1 cellular context compared by ENCODE assay signal in genomic region chr2:226495466-226496161, GRCh38.
TF ChIP-seq lines count a peak whose summit lies in the region.

No MANE protein-coding gene starts in this region.

TF ChIP-seq in GM23338, 12 proteins besides CTCF, POLR2A, EP300 and RAD21:
- TF ChIP-seq ZNF462 (CRISPR knock-in tag; IDR thresholded peaks at IDR 0.05) (no peak), POLR2AphosphoS5 (IDR thresholded peaks at IDR 0.05; ENCODE audit: low read depth) (no peak), ZNF114 (CRISPR knock-in tag; IDR thresholded peaks at IDR 0.05) (no peak), ETS1 (IDR thresholded peaks at IDR 0.05) (no peak), CREB1 (CRISPR knock-in tag; IDR thresholded peaks at IDR 0.05; ENCODE audit: low read depth) (no peak), NANOG (IDR thresholded peaks at IDR 0.05; ENCODE audit: borderline replicate concordance) (no peak), EZH2 (IDR thresholded peaks at IDR 0.05; ENCODE audit: low read depth, unreplicated experiment) (no peak)
TF ChIP-seq in GM23338: peak in this region for 0.
